In the genomic region with DNA sequence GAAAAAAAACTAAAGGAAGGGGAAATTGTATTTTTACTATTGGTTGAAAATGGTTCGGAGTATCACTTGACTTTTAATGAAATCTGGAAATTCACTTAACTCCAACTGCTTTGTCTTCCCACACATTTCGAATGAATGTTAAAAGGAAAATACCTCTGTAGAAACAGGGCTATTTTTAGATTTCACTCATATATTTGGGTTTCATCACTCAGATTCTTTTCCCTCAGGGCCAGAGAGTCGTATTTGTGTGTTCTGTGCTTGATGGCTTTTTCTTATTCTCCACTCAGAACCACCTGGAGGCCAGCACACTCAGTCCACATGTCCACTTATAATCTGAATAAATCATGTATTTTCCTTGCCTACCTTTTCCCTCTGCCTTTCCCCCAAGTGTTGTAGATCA, we compare ENCODE assay signal across 28 cellular contexts. TPM values are rescaled to one million over a fixed set of nuclear protein-coding genes. Genes with fewer than 3 reads are reported as not detected.
DNase-seq lines count a peak whose midpoint lies in the region; ATAC-seq, FAIRE-seq and TF ChIP-seq lines count a peak whose summit lies in the region.
"Had no signal": no experiment of that assay in that cellular context is flagged by ENCODE, and none has a peak within 500 bp of the region (broad histone marks: within the 10 kb centered on the region; RNA-seq: fewer than 3 reads in every experiment).

No MANE protein-coding gene starts in this region.

- no peak overlapping the region for H3K27ac ChIP-seq in OCI-LY1 (ENCODE audit: low read depth, low read length, poor library complexity, severe bottlenecking)
- H3K27ac ChIP-seq: dorsolateral prefrontal cortex, testis had no signal

- TF ChIP-seq CTCF in OCI-LY1 (IDR thresholded peaks at IDR 0.05; ENCODE audit: low read length) (no peak), epithelial cell of esophagus (IDR thresholded peaks at IDR 0.05; ENCODE audit: insufficient read depth, low read depth, low read length, missing control alignments) (no peak), mesothelial cell of epicardium (IDR thresholded peaks at IDR 0.05; ENCODE audit: unreplicated experiment) (no peak)

- no peak for FAIRE-seq in GM12891 (lab: Jason Lieb, UNC)
- FAIRE-seq: GM12892 had no signal

- peaks cover 3% of the 10 kb centered on the region for H3K36me3 Mint-ChIP-seq in mesothelial cell of epicardium

- H3K4me3 ChIP-seq in OCI-LY1 (ENCODE audit: low read depth, low read length, poor library complexity, severe bottlenecking) = no peak overlapping the region
- no peak overlapping the region for H3K4me3 ChIP-seq in epithelial cell of esophagus (ENCODE audit: low read length)
- H3K4me3 ChIP-seq: dorsolateral prefrontal cortex, heart right ventricle, testis, uterus had no signal

- peak overlapping the region; percentile 31 for H3K27ac Mint-ChIP-seq in mesothelial cell of epicardium
- H3K27ac Mint-ChIP-seq: activated CD8-positive, alpha-beta memory T cell treated with anti-CD3 and anti-CD28 coated beads, Interleukin-2, amount 10 ng/mL, durations not matched to agents 7 days and 5 days; activated naive CD4-positive, alpha-beta T cell treated with anti-CD3 and anti-CD28 coated beads for 36 hours; activated T-helper 1 cell treated with anti-CD3 and anti-CD28 coated beads, Interleukin-12 subunit alpha, Interleukin-12 subunit beta, Interleukin-2, Interleukin-4 antibody, amounts not matched to agents 30 ng/mL and 10 ng/mL and 1 ng/mL, durations not matched to agents 14 hours and 24 hours and 36 hours; progenitor cell of endocrine pancreas had no signal

- no peak for ATAC-seq in GM19463 (IDR thresholded peaks at IDR 0.05; ENCODE audit: unreplicated experiment)
- ATAC-seq: activated CD8-positive, alpha-beta memory T cell treated with anti-CD3 and anti-CD28 coated beads, Interleukin-2, amount 10 ng/mL, durations not matched to agents 7 days and 5 days had no signal

- H3K9ac ChIP-seq in OCI-LY1 (ENCODE audit: low read length) = no peak overlapping the region

- H3K79me2 ChIP-seq in OCI-LY1 (ENCODE audit: insufficient read depth, low read length) = peaks cover 91% of the 10 kb centered on the region

- H3K4me2 ChIP-seq in OCI-LY1 (ENCODE audit: low read length) = 0 out of 2 replicates have a peak overlapping the region, but pooled peaks have one; percentile 2

- no peaks in the 10 kb centered on the region for H3K9me2 ChIP-seq in OCI-LY1 (ENCODE audit: low read depth, low read length)

- H3F3A ChIP-seq in OCI-LY1 (ENCODE audit: insufficient read depth, low read length) = no peaks in the 10 kb centered on the region

- peaks cover 27% of the 10 kb centered on the region for H3K4me1 ChIP-seq in OCI-LY1 (ENCODE audit: insufficient read depth, low read length, severe bottlenecking)
- H3K4me1 ChIP-seq: testis had no signal

- H3K36me3 ChIP-seq in OCI-LY1 (ENCODE audit: insufficient read depth, low read length) = peaks cover 13% of the 10 kb centered on the region; the same call in 1 of the 2 replicates
- H3K36me3 ChIP-seq: heart right ventricle, uterus had no signal

- DNase-seq in EH (ENCODE audit: low read depth) (peak; percentile 69), epithelial cell of esophagus (ENCODE audit: low read depth) (peak; percentile 32), mesothelial cell of epicardium (ENCODE audit: low spot score in 2 of 2, unreplicated experiment in 2 of 2) (no peak), GM12891 (ENCODE audit: insufficient read length, low spot score) (no peak), T-helper 9 cell (no peak), NCI-H446 (lab: John Stamatoyannopoulos, UW) (no peak)
- DNase-seq: activated CD4-positive, alpha-beta T cell treated with anti-CD3 and anti-CD28 coated beads, Interleukin-2, amount 10 ng/mL, durations not matched to agents 7 days and 5 days; activated CD8-positive, alpha-beta memory T cell treated with anti-CD3 and anti-CD28 coated beads, Interleukin-2, amount 10 ng/mL, durations not matched to agents 7 days and 5 days; activated naive CD4-positive, alpha-beta T cell treated with anti-CD3 and anti-CD28 coated beads for 36 hours; amniotic stem cell; CD4-positive, alpha-beta memory T cell; dorsolateral prefrontal cortex; EL; GOT3; heart right ventricle; NCI-H1105; NCI-H1930; NCI-H526 treated with DMSO at 0.1 percent for 48 hours; SHP77; stimulated activated naive CD4-positive, alpha-beta T cell treated with Interleukin-2 at 50 U/mL for 16 hours; T1000; testis; uterus had no signal

- no peaks in the 10 kb centered on the region for H3K9me3 ChIP-seq in OCI-LY1 (ENCODE audit: low read length)
- H3K9me3 ChIP-seq: heart right ventricle, testis, uterus had no signal

- no peak overlapping the region for H3K4me3 Mint-ChIP-seq in mesothelial cell of epicardium
- H3K4me3 Mint-ChIP-seq: activated CD4-positive, alpha-beta T cell treated with anti-CD3 and anti-CD28 coated beads, Interleukin-2, amount 10 ng/mL, durations not matched to agents 7 days and 5 days; activated CD8-positive, alpha-beta memory T cell treated with anti-CD3 and anti-CD28 coated beads, Interleukin-2, amount 10 ng/mL, durations not matched to agents 7 days and 5 days; activated naive CD4-positive, alpha-beta T cell treated with anti-CD3 and anti-CD28 coated beads for 36 hours; activated T-helper 1 cell treated with anti-CD3 and anti-CD28 coated beads, Interleukin-12 subunit alpha, Interleukin-12 subunit beta, Interleukin-2, Interleukin-4 antibody, amounts not matched to agents 30 ng/mL and 10 ng/mL and 1 ng/mL, durations not matched to agents 14 hours and 24 hours and 36 hours had no signal

- no peaks in the 10 kb centered on the region for H3K27me3 Mint-ChIP-seq in mesothelial cell of epicardium (ENCODE audit: low read depth)
- H3K27me3 Mint-ChIP-seq: activated CD4-positive, alpha-beta T cell treated with anti-CD3 and anti-CD28 coated beads, Interleukin-2, amount 10 ng/mL, durations not matched to agents 7 days and 5 days; activated CD8-positive, alpha-beta memory T cell treated with anti-CD3 and anti-CD28 coated beads, Interleukin-2, amount 10 ng/mL, durations not matched to agents 7 days and 5 days; CD4-positive, alpha-beta memory T cell; progenitor cell of endocrine pancreas had no signal

- no peaks in the 10 kb centered on the region for H3K27me3 ChIP-seq in OCI-LY1 (ENCODE audit: insufficient read depth, low read length)
- H3K27me3 ChIP-seq: dorsolateral prefrontal cortex, heart right ventricle, testis, uterus had no signal

- H3K9me3 Mint-ChIP-seq in mesothelial cell of epicardium = peaks cover 1% of the 10 kb centered on the region
- H3K9me3 Mint-ChIP-seq: activated naive CD4-positive, alpha-beta T cell treated with anti-CD3 and anti-CD28 coated beads for 36 hours; activated T-helper 1 cell treated with anti-CD3 and anti-CD28 coated beads, Interleukin-12 subunit alpha, Interleukin-12 subunit beta, Interleukin-2, Interleukin-4 antibody, amounts not matched to agents 30 ng/mL and 10 ng/mL and 1 ng/mL, durations not matched to agents 14 hours and 24 hours and 36 hours had no signal

- peaks cover 10% of the 10 kb centered on the region for H3K4me1 Mint-ChIP-seq in mesothelial cell of epicardium

- no peaks in the 10 kb centered on the region for H4K20me1 ChIP-seq in OCI-LY1 (ENCODE audit: insufficient read depth, low read length)

- no peak overlapping the region for H2AFZ ChIP-seq in OCI-LY1 (ENCODE audit: low read length)

- TF ChIP-seq POLR2A in GM12891 (IDR thresholded peaks at IDR 0.05; ENCODE audit: low read depth, low read length) = no peak

TF ChIP-seq in GM12891, 5 proteins besides CTCF, POLR2A, EP300 and RAD21:
- no peak for TF ChIP-seq POU2F2 (IDR thresholded peaks at IDR 0.05; ENCODE audit: low read depth, low read length)
- TF ChIP-seq POLR2AphosphoS5 (IDR thresholded peaks at IDR 0.05; ENCODE audit: low read depth, low read length) = no peak
- no peak for TF ChIP-seq SPI1 (IDR thresholded peaks at IDR 0.05; ENCODE audit: low read depth, low read length)
- TF ChIP-seq TAF1 (IDR thresholded peaks at IDR 0.05; ENCODE audit: low read depth, low read length) = no peak
- TF ChIP-seq PAX5 (IDR thresholded peaks at IDR 0.05; ENCODE audit: insufficient read depth, low read length, severe bottlenecking) = no peak

RNA-seq across cellular contexts. Expression of a gene that starts 39.9 kb away (rescaled TPM):
- total RNA-seq in mesothelial cell of epicardium = 35.3 to 44.8 TPM (median 44.2 TPM) in 3 replicates
- polyA plus RNA-seq in GM12891 (2012; ENCODE audit: low read depth, missing spikeins) = 6.7 TPM

Comparison
In these comparisons a context has a peak if more than half of its experiments do, and no peak if none do; other contexts are left out.
1. DNase-seq: peak in EH (single experiment) and epithelial cell of esophagus (single experiment); none in mesothelial cell of epicardium (0 of 2), GM12891 (single experiment), T-helper 9 cell (single experiment) and NCI-H446 (0 of 2).